In the genomic region with DNA sequence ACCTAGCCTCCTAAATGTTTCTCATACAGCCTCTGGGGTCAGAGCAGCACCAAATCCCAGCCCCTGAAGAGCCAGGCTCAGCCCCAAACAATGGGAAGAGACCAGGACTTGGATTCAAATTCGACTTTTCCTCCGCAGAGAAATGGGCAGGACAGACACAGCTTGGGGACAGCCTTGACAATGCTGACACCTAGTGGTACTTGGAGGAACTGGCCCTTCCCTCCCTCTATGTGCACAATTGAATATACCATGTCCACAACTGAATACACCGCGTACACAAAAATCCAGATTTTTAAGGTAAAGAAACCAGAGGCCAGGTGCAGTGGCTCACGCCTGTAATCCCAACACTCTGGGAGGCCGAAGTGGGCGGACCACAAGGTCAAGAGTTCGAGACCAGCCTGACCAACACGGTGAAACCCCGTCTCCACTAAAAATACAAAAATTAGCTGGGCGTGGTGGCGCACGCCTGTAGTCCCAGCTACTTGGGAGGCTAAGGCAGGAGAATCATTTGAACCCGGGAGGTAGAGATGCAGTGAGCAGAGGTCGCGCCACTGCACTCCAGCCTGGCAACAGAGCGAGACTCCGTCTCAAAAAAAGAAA, we compare ENCODE assay signal across 8 cellular contexts. TPM values are rescaled to one million over a fixed set of nuclear protein-coding genes. Genes with fewer than 3 reads are reported as not detected.
A peak's percentile ranks its signal among the peaks of the same experiment; 100 is the strongest.
DNase-seq lines count a peak whose midpoint lies in the region; ATAC-seq and TF ChIP-seq lines count a peak whose summit lies in the region.
"Not testable (repeated sequence)": the region's sequence is repeated elsewhere in the genome, so short reads cannot be mapped to it uniquely, and the experiment has no call there.

No MANE protein-coding gene starts in this region.

- peak; percentile 98 for TF ChIP-seq CTCF in astrocyte of the spinal cord (IDR thresholded peaks at IDR 0.05; ENCODE audit: low read depth, low read length)
- TF ChIP-seq CTCF in cardiac muscle cell (IDR thresholded peaks at IDR 0.05; ENCODE audit: low read depth, low read length): peak; percentile 97
- peak in 2 of 3 donors; percentile 44 to 52 for TF ChIP-seq CTCF in omental fat pad (IDR thresholded peaks at IDR 0.05)
- peak in 5 of 7 experiments; percentile 94 to 98 (median 96) for TF ChIP-seq CTCF in stomach (IDR thresholded peaks at IDR 0.05)

- not testable (repeated sequence) for H3K36me3 ChIP-seq in cardiac muscle cell, stomach

- not testable (repeated sequence) for H3K9me3 ChIP-seq in cardiac muscle cell (ENCODE audit: low read depth); stomach

- not testable (repeated sequence) for H3K27me3 ChIP-seq in cardiac muscle cell
- peaks cover 0 to 61% (median 0%) of the 10 kb centered on the region in 3 donors for H3K27me3 ChIP-seq in stomach

- not testable (repeated sequence) for ATAC-seq in omental fat pad (ENCODE audit: low FRiP score)

- intact Hi-C loops in stomach (cut with DNase I; ENCODE audit: low total_unique reads): loop anchor here (5.0 kb wide), 1 partner anchor 400 kb away; no protein-coding TSS in a partner anchor

- not testable (repeated sequence) for H3K27ac ChIP-seq in cardiac muscle cell, stomach

- not testable (repeated sequence) for H3K4me1 ChIP-seq in cardiac muscle cell (ENCODE audit: low read depth); stomach

- in situ Hi-C loops in astrocyte of the spinal cord (cut with HindIII; ENCODE audit: low sequenced_read_pairs): not testable (repeated sequence)

- DNase-seq in DMS114 treated with DMSO at 0.1 percent for 48 hours (lab: John Stamatoyannopoulos, UW; ENCODE audit: unreplicated experiment) (peak; percentile 56), HuH-7 (ENCODE audit: low spot score) (peak; percentile 84), NCI-H748 treated with DMSO at 0.1 percent for 48 hours (lab: John Stamatoyannopoulos, UW) (peak; percentile 22), astrocyte of the spinal cord (ENCODE audit: low read depth, low spot score) (peak; percentile 46), cardiac muscle cell (ENCODE audit: low read depth in 1 of 2, low spot score in 1 of 2) (peak; percentile 66 to 75), omental fat pad (ENCODE audit: low spot score) (peak; percentile 57), stomach (peak; percentile 71)
- peak; percentile 34 for DNase-seq in activated CD4-positive, CD25-positive, alpha-beta regulatory T cell treated with anti-CD3 and anti-CD28 coated beads, Interleukin-2, amount 50 U/mL, for 16 hours (ENCODE audit: low read depth, low spot score)

- 53 to 57% (median 56%) methylated on average over 18 of the region's 18 CpGs for WGBS in stomach, 5 donors

- not testable (repeated sequence) for TF ChIP-seq EP300 in stomach (IDR thresholded peaks at IDR 0.05)

- H3K4me3 ChIP-seq in astrocyte of the spinal cord (ENCODE audit: low read depth, low read length); cardiac muscle cell; stomach: not testable (repeated sequence)

- not testable (repeated sequence) for TF ChIP-seq POLR2A in stomach (IDR thresholded peaks at IDR 0.05)

RNA-seq across cellular contexts. Expression of a gene that starts 11.7 kb away (rescaled TPM):
- 15.8 and 20.9 TPM in 2 replicates for total RNA-seq in cardiac muscle cell
- polyA plus RNA-seq in cardiac muscle cell: 28.3 and 29.8 TPM in 2 replicates
- 10 to 100 TPM in 1 of 4 donors, 1 to 10 TPM in 3; 1.1 to 24.3 (median 8.3) TPM for total RNA-seq in omental fat pad
- total RNA-seq in stomach: 10 to 100 TPM in 1 of 5 donors, 1 to 10 TPM in 2, not detected in 2; 2.5 to 12.5 (median 5.0) TPM
- 10 to 100 TPM in 2 of 3 donors, 1 to 10 TPM in 1; 5.5 to 16.7 (median 15.4) TPM for polyA plus RNA-seq in stomach

RNA-seq across cellular contexts. Expression of a gene that starts 12.2 kb away (rescaled TPM):
- 53.0 and 58.8 TPM in 2 replicates for total RNA-seq in cardiac muscle cell
- polyA plus RNA-seq in cardiac muscle cell: 43.6 and 57.0 TPM in 2 replicates
- 10 to 100 TPM in 1 of 4 donors, 1 to 10 TPM in 3; 5.8 to 13.3 (median 9.6) TPM for total RNA-seq in omental fat pad
- total RNA-seq in stomach: 10 to 100 TPM in 2 of 5 donors, 1 to 10 TPM in 3; 3.6 to 54.8 (median 9.0) TPM
- polyA plus RNA-seq in stomach: 10 to 100 TPM in 2 of 3 donors, 1 to 10 TPM in 1; 7.6 to 22.7 (median 17.0) TPM

RNA-seq across cellular contexts. Expression of a gene that starts 21.5 kb away (rescaled TPM):
- total RNA-seq in cardiac muscle cell: 9.2 and 9.4 TPM in 2 replicates
- polyA plus RNA-seq in cardiac muscle cell: 10.3 and 15.0 TPM in 2 replicates
- total RNA-seq in omental fat pad: 10 to 100 TPM in 3 of 4 donors, 1 to 10 TPM in 1; 5.9 to 16.3 (median 11.0) TPM
- total RNA-seq in stomach: 1 to 10 TPM in 4 of 5 donors, not detected in 1; 1.2 to 9.1 (median 7.1) TPM
- 10 to 100 TPM; 14.1 to 15.7 (median 15.0) TPM for polyA plus RNA-seq in stomach

RNA-seq across cellular contexts. Expression of a gene that starts 38.4 kb away (rescaled TPM):
- total RNA-seq in cardiac muscle cell: 92.7 and 102 TPM in 2 replicates
- polyA plus RNA-seq in cardiac muscle cell: 115 and 148 TPM in 2 replicates
- 10 to 100 TPM; 20.2 to 41.3 (median 35.7) TPM for total RNA-seq in omental fat pad
- 10 to 100 TPM in 3 of 5 donors, 1 to 10 TPM in 2; 7.2 to 23.9 (median 14.3) TPM for total RNA-seq in stomach
- 10 to 100 TPM; 45.6 to 54.4 (median 47.3) TPM for polyA plus RNA-seq in stomach

RNA-seq across cellular contexts. Expression of a gene that starts 49.0 kb away (rescaled TPM):
- 0.25 and 0.36 TPM in 2 replicates for total RNA-seq in cardiac muscle cell
- polyA plus RNA-seq in cardiac muscle cell: 0.27 TPM in 1 of 2 replicates, not detected in the other
- total RNA-seq in omental fat pad: not detected
- total RNA-seq in stomach: under 1 TPM in 1 of 5 donors, not detected in 4; 0.18 TPM
- under 1 TPM in 2 of 3 donors, not detected in 1; 0.03 to 0.06 TPM for polyA plus RNA-seq in stomach

Comparison
In these comparisons a context has a peak if more than half of its experiments do, and no peak if none do; other contexts are left out.
1. DNase-seq: peak in every context shown above with its lines; median percentile 84 in HuH-7; 71 in stomach; 70 in cardiac muscle cell; 57 in omental fat pad; 56 in DMS114 treated with DMSO at 0.1 percent for 48 hours; 46 in astrocyte of the spinal cord; 34 in activated CD4-positive, CD25-positive, alpha-beta regulatory T cell treated with anti-CD3 and anti-CD28 coated beads, Interleukin-2, amount 50 U/mL, for 16 hours; 22 in NCI-H748 treated with DMSO at 0.1 percent for 48 hours.
2. CTCF ChIP-seq: peak in every context shown above with its lines; median percentile 98 in astrocyte of the spinal cord; 97 in cardiac muscle cell; 96 in stomach; 48 in omental fat pad.